Comparison of ENCODE assay signal across 11 cellular contexts in the genomic region with DNA sequence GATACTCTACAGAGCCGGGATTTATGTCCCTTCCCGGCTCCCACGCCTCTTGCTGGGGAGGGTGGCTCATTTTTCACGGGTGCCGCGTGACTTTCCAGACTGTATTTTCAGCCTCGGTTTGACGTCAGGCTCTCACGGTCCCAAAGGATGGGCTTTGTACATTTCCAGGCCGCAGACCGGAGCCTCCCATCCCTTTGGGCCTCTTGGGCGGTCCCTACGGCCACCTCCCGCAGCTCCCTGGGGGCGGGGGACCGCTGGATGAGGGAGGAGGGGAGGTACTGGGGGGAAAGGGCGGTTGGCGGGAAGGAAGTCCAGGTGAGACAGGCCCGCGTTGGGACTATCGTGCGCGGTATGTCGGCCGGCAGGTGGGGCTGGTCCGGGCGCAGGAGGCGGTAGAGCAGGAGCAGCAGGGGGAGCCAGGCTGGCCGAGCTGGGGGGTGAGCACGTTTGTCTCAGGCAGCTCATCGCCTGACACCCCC. TPM values are rescaled to one million over a fixed set of nuclear protein-coding genes. Genes with fewer than 3 reads are reported as not detected.
DNase-seq lines count a peak whose midpoint lies in the region; ATAC-seq and TF ChIP-seq lines count a peak whose summit lies in the region.
"Had no signal": no experiment of that assay in that cellular context is flagged by ENCODE, and none has a peak within 500 bp of the region (broad histone marks: within the 10 kb centered on the region; RNA-seq: fewer than 3 reads in every experiment).

No MANE protein-coding gene starts in this region.

- H3K4me1 Mint-ChIP-seq in CD4-positive, alpha-beta memory T cell, result peaks cover 0 to 4% (median under 1%) of the 10 kb centered on the region in 4 donors
- H3K4me1 Mint-ChIP-seq: central memory CD8-positive, alpha-beta T cell had no signal

- H3K9me3 ChIP-seq in left ventricle myocardium inferior (replicated peaks), result peaks cover 11% of the 10 kb centered on the region
- H3K9me3 ChIP-seq in CD4-positive, alpha-beta memory T cell (ENCODE audit: control insufficient read depth in 1 of 2, low read length in 2 of 2), result no peaks in the 10 kb centered on the region
- H3K9me3 ChIP-seq: neutrophil had no signal

- intact Hi-C loops in left ventricle myocardium inferior (cut with micrococcal nuclease), result no loop called here
- intact Hi-C loops in CD4-positive, alpha-beta memory T cell (cut with micrococcal nuclease), result no loop called here

- no peaks in the 10 kb centered on the region for H3K36me3 Mint-ChIP-seq in CD4-positive, alpha-beta memory T cell
- H3K36me3 Mint-ChIP-seq: T-cell had no signal

- H3K4me3 ChIP-seq in left ventricle myocardium inferior (peak overlapping the region; percentile 42), retinal pigment epithelial cell (ENCODE audit: low read length) (no peak overlapping the region)
- H3K4me3 ChIP-seq in CD4-positive, alpha-beta memory T cell (ENCODE audit: low read length in 2 of 2), result no peak overlapping the region

- peaks cover 0 to 14% (median 3%) of the 10 kb centered on the region in 8 donors for H3K9me3 Mint-ChIP-seq in CD4-positive, alpha-beta memory T cell
- H3K9me3 Mint-ChIP-seq: central memory CD8-positive, alpha-beta T cell had no signal

- peaks cover 9% of the 10 kb centered on the region for H3K4me1 ChIP-seq in left ventricle myocardium inferior
- no peaks in the 10 kb centered on the region for H3K4me1 ChIP-seq in CD4-positive, alpha-beta memory T cell (ENCODE audit: insufficient read depth, low read length)

- CTCF ChIA-PET in CD4-positive, alpha-beta memory T cell (lab: Charles Lee; ENCODE audit: partially characterized antibody), result no interaction called here

- POLR2A ChIA-PET in CD4-positive, alpha-beta memory T cell (lab: Charles Lee; ENCODE audit: partially characterized antibody), result no interaction called here

- no peak for ATAC-seq in HG02588 (IDR thresholded peaks at IDR 0.05; ENCODE audit: unreplicated experiment)
- ATAC-seq: T-cell had no signal

- no peaks in the 10 kb centered on the region for H3K36me3 ChIP-seq in left ventricle myocardium inferior
- no peaks in the 10 kb centered on the region for H3K36me3 ChIP-seq in CD4-positive, alpha-beta memory T cell (ENCODE audit: insufficient read depth, low read length)
- H3K36me3 ChIP-seq: neutrophil had no signal

- peaks cover 59% of the 10 kb centered on the region for H3K27me3 ChIP-seq in left ventricle myocardium inferior (ENCODE audit: low read depth)
- H3K27me3 ChIP-seq in CD4-positive, alpha-beta memory T cell (ENCODE audit: insufficient read depth, low read length), result peaks cover 11% of the 10 kb centered on the region

- no peak overlapping the region for H3K4me3 Mint-ChIP-seq in CD4-positive, alpha-beta memory T cell
- H3K4me3 Mint-ChIP-seq: central memory CD8-positive, alpha-beta T cell; T-cell had no signal

- DNase-seq in amniotic epithelial cell (ENCODE audit: low read depth) (peak; percentile 29), left ventricle myocardium inferior (peak; percentile 26), retinal pigment epithelial cell (ENCODE audit: low read depth) (no peak), NCI-H524 (lab: John Stamatoyannopoulos, UW) (no peak)
- no peak for DNase-seq in CD4-positive, alpha-beta memory T cell
- DNase-seq: activated CD8-positive, alpha-beta memory T cell treated with anti-CD3 and anti-CD28 coated beads, Interleukin-2, amount 50 U/mL, for 4 hours had no signal

- no peak overlapping the region for H3K27ac Mint-ChIP-seq in CD4-positive, alpha-beta memory T cell
- H3K27ac Mint-ChIP-seq: T-cell had no signal

- TF ChIP-seq CTCF in GM12874 (IDR thresholded peaks at IDR 0.05; ENCODE audit: insufficient read depth, low read depth, low read length), result 0 out of 2 replicates have a peak, but pooled peaks have one; percentile 10
- TF ChIP-seq CTCF in left ventricle myocardium inferior (IDR thresholded peaks at IDR 0.05; ENCODE audit: borderline replicate concordance), result peak; percentile 37
- TF ChIP-seq CTCF in retinal pigment epithelial cell (conservative IDR thresholded peaks at IDR 0.05; ENCODE audit: low read depth, low read length), result peak; percentile 46

- H3K27ac ChIP-seq in left ventricle myocardium inferior (replicated peaks), result peak overlapping the region; percentile 30
- H3K27ac ChIP-seq in CD4-positive, alpha-beta memory T cell (ENCODE audit: low read depth, low read length), result no peak overlapping the region
- H3K27ac ChIP-seq: neutrophil had no signal

- H3K27me3 Mint-ChIP-seq in CD4-positive, alpha-beta memory T cell, result peaks cover 32 to 34% of the 10 kb centered on the region in 2 donors

RNA-seq across cellular contexts. Expression of a gene that starts 17.9 kb away (rescaled TPM):
- total RNA-seq in left ventricle myocardium inferior, result not detected
- not detected for total RNA-seq in CD4-positive, alpha-beta memory T cell
- polyA plus RNA-seq in CD4-positive, alpha-beta memory T cell, result not detected
- total RNA-seq: T-cell had no signal

RNA-seq across cellular contexts. Expression of a gene that starts 20.1 kb away (rescaled TPM):
- total RNA-seq in left ventricle myocardium inferior, result not detected
- total RNA-seq in CD4-positive, alpha-beta memory T cell, result not detected
- not detected for polyA plus RNA-seq in CD4-positive, alpha-beta memory T cell
- total RNA-seq: T-cell had no signal

RNA-seq across cellular contexts. Expression of a gene that starts 59.7 kb away (rescaled TPM):
- not detected for total RNA-seq in left ventricle myocardium inferior
- not detected for total RNA-seq in CD4-positive, alpha-beta memory T cell
- not detected for polyA plus RNA-seq in CD4-positive, alpha-beta memory T cell
- total RNA-seq: T-cell had no signal

Comparison
In these comparisons a context has a peak if more than half of its experiments do, and no peak if none do; other contexts are left out.
1. DNase-seq: peak in amniotic epithelial cell (single experiment) and left ventricle myocardium inferior (single experiment); none in retinal pigment epithelial cell (single experiment), NCI-H524 (0 of 2) and CD4-positive, alpha-beta memory T cell (0 of 5).
2. Peak in every context shown above with its lines, with median percentiles within 50 percentile points of each other: CTCF ChIP-seq.